Comparison of ENCODE assay signal across 19 cellular contexts in genomic region chr11:106238704-106239360, GRCh38.
A peak's percentile ranks its signal among the peaks of the same experiment; 100 is the strongest.
DNase-seq lines count a peak whose midpoint lies in the region; ATAC-seq, FAIRE-seq and TF ChIP-seq lines count a peak whose summit lies in the region.
"Had no signal": no experiment of that assay in that cellular context is flagged by ENCODE, and none has a peak within 500 bp of the region (broad histone marks: within the 10 kb centered on the region; RNA-seq: fewer than 3 reads in every experiment).

No MANE protein-coding gene starts in this region.

- TF ChIP-seq CTCF in HepG2 (CRISPR knock-in tag; IDR thresholded peaks at IDR 0.05) (no peak), right lobe of liver (IDR thresholded peaks at IDR 0.05) (no peak), mammary epithelial cell (conservative IDR thresholded peaks at IDR 0.05 in 1 of 2, IDR thresholded peaks at IDR 0.05 in 1 of 2; ENCODE audit: extremely low read depth in 1 of 2, insufficient read depth in 1 of 2, low read depth in 1 of 2, low read length in 2 of 2) (no peak), fibroblast of the aortic adventitia (IDR thresholded peaks at IDR 0.05; ENCODE audit: insufficient read depth, low read length) (no peak), PC-9 (conservative IDR thresholded peaks at IDR 0.05) (no peak)

- no peaks in the 10 kb centered on the region for H3F3A ChIP-seq in PC-9 (ENCODE audit: insufficient read depth, low read depth)

- intact Hi-C loops in HepG2 (cut with micrococcal nuclease; ENCODE audit: unreplicated experiment) = no loop called here
- intact Hi-C loops in right lobe of liver (cut with DNase I) = no loop called here
- intact Hi-C loops in mammary epithelial cell (cut with micrococcal nuclease) = no loop called here
- intact Hi-C loops in PC-9 (cut with micrococcal nuclease; ENCODE audit: unreplicated experiment) = no loop called here

- TF ChIP-seq RAD21 in HepG2 (CRISPR knock-in tag; IDR thresholded peaks at IDR 0.05) = no peak

- H4K20me1 ChIP-seq in HepG2 (ENCODE audit: insufficient read depth, low read length) (no peaks in the 10 kb centered on the region), mammary epithelial cell (ENCODE audit: insufficient read depth, low read length) (no peaks in the 10 kb centered on the region), PC-9 (ENCODE audit: insufficient read depth) (no peaks in the 10 kb centered on the region)

- TF ChIP-seq POLR2A in HepG2 (IDR thresholded peaks at IDR 0.05; ENCODE audit: insufficient read depth in 1 of 2, low read depth in 2 of 2, low read length in 2 of 2) (no peak), right lobe of liver (IDR thresholded peaks at IDR 0.05) (no peak)

- no peak for TF ChIP-seq EP300 in HepG2 (IDR thresholded peaks at IDR 0.05; ENCODE audit: low read depth in 2 of 2, low read length in 2 of 2)
- no peak for TF ChIP-seq EP300 in HepG2 (CRISPR knock-in tag; IDR thresholded peaks at IDR 0.05; ENCODE audit: borderline replicate concordance)

- H3K4me1 ChIP-seq in HepG2 (ENCODE audit: insufficient read depth, low read length) = no peaks in the 10 kb centered on the region
- H3K4me1 ChIP-seq in right lobe of liver = no peaks in the 10 kb centered on the region
- no peaks in the 10 kb centered on the region for H3K4me1 ChIP-seq in mammary epithelial cell (ENCODE audit: insufficient read depth, low read length)
- H3K4me1 ChIP-seq in PC-9 (replicated peaks; ENCODE audit: insufficient read depth) = 0 out of 2 replicates have a peak, but pooled peaks cover 7% of the 10 kb centered on the region

- H3K9me3 ChIP-seq in HepG2 (ENCODE audit: low read length) = peaks cover 65% of the 10 kb centered on the region
- no peaks in the 10 kb centered on the region for H3K9me3 ChIP-seq in right lobe of liver
- H3K9me3 ChIP-seq in mammary epithelial cell (replicated peaks; ENCODE audit: insufficient read depth, low read length) = no peaks in the 10 kb centered on the region
- no peaks in the 10 kb centered on the region for H3K9me3 ChIP-seq in PC-9 (ENCODE audit: insufficient read depth, low read depth)
- H3K9me3 ChIP-seq: SJCRH30 had no signal

- ATAC-seq in HepG2 = no peak
- ATAC-seq in right lobe of liver = no peak
- ATAC-seq in HG02981 (IDR thresholded peaks at IDR 0.05; ENCODE audit: unreplicated experiment) = no peak

- H3K9me2 ChIP-seq in PC-9 (ENCODE audit: insufficient read depth) = 0 out of 2 replicates have a peak, but pooled peaks cover 5% of the 10 kb centered on the region

- H3K9ac ChIP-seq in HepG2 (ENCODE audit: insufficient read depth, low read depth, low read length) = no peak overlapping the region
- no peak overlapping the region for H3K9ac ChIP-seq in mammary epithelial cell (ENCODE audit: insufficient read depth, low read length)

- no peak overlapping the region for H3K27ac ChIP-seq in HepG2 (ENCODE audit: extremely low read length, insufficient read depth, low read length)
- H3K27ac ChIP-seq in right lobe of liver = no peak overlapping the region
- no peak overlapping the region for H3K27ac ChIP-seq in mammary epithelial cell (ENCODE audit: insufficient read depth, low read depth, low read length)
- no peak overlapping the region for H3K27ac ChIP-seq in PC-9
- H3K27ac ChIP-seq: HL-60, SJCRH30 had no signal

- H3K79me2 ChIP-seq in HepG2 (ENCODE audit: insufficient read depth, low read length) (no peaks in the 10 kb centered on the region), mammary epithelial cell (ENCODE audit: insufficient read depth, low read length) (no peaks in the 10 kb centered on the region), PC-9 (ENCODE audit: low read depth) (no peaks in the 10 kb centered on the region)

- in situ Hi-C loops in HepG2 (cut with HindIII; ENCODE audit: extremely low pct_ligation_motif_present, low pct_unique_long_range_greater_than_20kb) = no loop called here
- in situ Hi-C loops in mammary epithelial cell (cut with MboI; ENCODE audit: low sequenced_read_pairs in 2 of 2) = no loop called here

- H2AFZ ChIP-seq in HepG2 (ENCODE audit: low read length) (no peak overlapping the region), mammary epithelial cell (ENCODE audit: low read depth, low read length) (no peak overlapping the region), PC-9 (no peak overlapping the region)

- no peak for FAIRE-seq in HepG2 (lab: Jason Lieb, UNC)
- FAIRE-seq: GM19239, RCC 7860 had no signal

- H3K36me3 ChIP-seq in HepG2 (replicated peaks in 1 of 2; ENCODE audit: control insufficient read depth in 1 of 2, insufficient read depth in 2 of 2, low read length in 2 of 2) (no peaks in the 10 kb centered on the region), right lobe of liver (no peaks in the 10 kb centered on the region), mammary epithelial cell (ENCODE audit: insufficient read depth, low read length) (no peaks in the 10 kb centered on the region), PC-9 (ENCODE audit: low read depth) (no peaks in the 10 kb centered on the region)
- H3K36me3 ChIP-seq: SJCRH30 had no signal

- no peak for DNase-seq in HepG2 (ENCODE audit: low spot score)
- no peak for DNase-seq in right lobe of liver
- peak; percentile 2 for DNase-seq in mammary epithelial cell
- peak; percentile 23 for DNase-seq in fibroblast of the aortic adventitia (ENCODE audit: low read depth)
- no peak for DNase-seq in SKM-1 treated with dmso at 0.1 percent for 144 hours (lab: John Stamatoyannopoulos, UW; ENCODE audit: unreplicated experiment)
- DNase-seq in NCI-H146 (lab: John Stamatoyannopoulos, UW) = no peak
- DNase-seq in PC-9 = no peak
- DNase-seq: GDM1; NCI-H1417; NCI-H187 treated with DMSO at 0.1 percent for 48 hours; NCI-H2227 treated with DMSO at 0.1 percent for 48 hours; NCI-H510A treated with DMSO at 0.1 percent for 48 hours; NCI-H748 treated with DMSO at 0.1 percent for 48 hours; NK-92 treated with Interleukin-12 subunit alpha and Interleukin-12 subunit beta, amount 100 ng/mL, for 24 hours; SJCRH30 had no signal

- no TSS peak for BruUV-seq in HepG2 (replicated peaks; lab: Mats Ljungman, UMichigan)
- no TSS peak for BruUV-seq in mammary epithelial cell (replicated peaks; lab: Mats Ljungman, UMichigan)
- BruUV-seq in PC-9 (replicated peaks; lab: Mats Ljungman, UMichigan) = no TSS peak

- CTCF ChIA-PET in HepG2 (lab: Yijun Ruan, JAX; ENCODE audit: low intra/inter-chr PET ratio, low total read pairs) = no interaction called here
- CTCF ChIA-PET in mammary epithelial cell (lab: Charles Lee; ENCODE audit: low non-redundant PET) = no interaction called here
- CTCF ChIA-PET in PC-9 (lab: Charles Lee) = interaction anchor here (0.6 kb wide), 1 partner anchor 478 kb away, joined by 8 read pairs; no protein-coding TSS in a partner anchor

- H3K4me3 ChIP-seq in HepG2 (replicated peaks in 1 of 3; ENCODE audit: insufficient read depth in 1 of 3, low read depth in 2 of 3, low read length in 3 of 3) (no peak overlapping the region), right lobe of liver (no peak overlapping the region), mammary epithelial cell (replicated peaks in 1 of 3; ENCODE audit: insufficient read depth in 1 of 3, low read depth in 2 of 3, low read length in 3 of 3) (no peak overlapping the region), fibroblast of the aortic adventitia (ENCODE audit: low read depth, low read length) (no peak overlapping the region), PC-9 (no peak overlapping the region)
- H3K4me3 ChIP-seq: SJCRH30 had no signal

- dilution Hi-C loops in mammary epithelial cell (cut with HindIII; ENCODE audit: low sequenced_read_pairs) = no loop called here

- no peaks in the 10 kb centered on the region for H3K27me3 ChIP-seq in HepG2 (ENCODE audit: control insufficient read depth in 1 of 2, insufficient read depth in 2 of 2, low read length in 2 of 2)
- H3K27me3 ChIP-seq in right lobe of liver = no peaks in the 10 kb centered on the region
- H3K27me3 ChIP-seq in mammary epithelial cell (ENCODE audit: insufficient read depth, low read length) = no peaks in the 10 kb centered on the region
- no peaks in the 10 kb centered on the region for H3K27me3 ChIP-seq in PC-9 (ENCODE audit: insufficient read depth, low read depth)
- H3K27me3 ChIP-seq: SJCRH30 had no signal

- POLR2A ChIA-PET in HepG2 (lab: Yijun Ruan, JAX) (no interaction called here), PC-9 (lab: Charles Lee; ENCODE audit: unreplicated experiment) (no interaction called here)

- 5% methylated on average over 1 of the region's 1 CpG for WGBS in HepG2 (ENCODE audit: low lambda C conversion rate)
- WGBS in right lobe of liver (ENCODE audit: insufficient coverage, low coverage, low lambda C conversion rate, missing lambda C conversion rate) = 55% methylated on average over 1 of the region's 1 CpG
- WGBS in mammary epithelial cell (ENCODE audit: low coverage, missing lambda C conversion rate) = 91% methylated on average over 1 of the region's 1 CpG

- H3K4me2 ChIP-seq in HepG2 (ENCODE audit: low read depth, low read length) (no peak overlapping the region), mammary epithelial cell (ENCODE audit: insufficient read depth, low read depth, low read length) (no peak overlapping the region), PC-9 (no peak overlapping the region)

TF ChIP-seq in HepG2, 621 proteins besides CTCF, POLR2A, EP300 and RAD21 (continues in another document):
- TF ChIP-seq ZNF138 (CRISPR knock-in tag; IDR thresholded peaks at IDR 0.05; ENCODE audit: low read depth) (no peak), MAFK (conservative IDR thresholded peaks at IDR 0.05 in 1 of 2, IDR thresholded peaks at IDR 0.05 in 1 of 2; ENCODE audit: low read length in 2 of 2) (peak; percentile 86 to 97), MAFF (IDR thresholded peaks at IDR 0.05; ENCODE audit: low read depth, low read length) (peak; percentile 93), PAWR (CRISPR knock-in tag; IDR thresholded peaks at IDR 0.05; ENCODE audit: borderline replicate concordance) (no peak), EHMT2 (IDR thresholded peaks at IDR 0.05; ENCODE audit: borderline replicate concordance, low read depth, low read length) (no peak)
- TF ChIP-seq, protein P1, sequence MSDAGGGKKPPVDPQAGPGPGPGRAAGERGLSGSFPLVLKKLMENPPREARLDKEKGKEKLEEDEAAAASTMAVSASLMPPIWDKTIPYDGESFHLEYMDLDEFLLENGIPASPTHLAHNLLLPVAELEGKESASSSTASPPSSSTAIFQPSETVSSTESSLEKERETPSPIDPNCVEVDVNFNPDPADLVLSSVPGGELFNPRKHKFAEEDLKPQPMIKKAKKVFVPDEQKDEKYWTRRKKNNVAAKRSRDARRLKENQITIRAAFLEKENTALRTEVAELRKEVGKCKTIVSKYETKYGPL (CRISPR knock-in tag; IDR thresholded peaks at IDR 0.05) = no peak

Comparison
In these comparisons a context has a peak if more than half of its experiments do, and no peak if none do; other contexts are left out.
1. DNase-seq: peak in mammary epithelial cell (single experiment) and fibroblast of the aortic adventitia (single experiment); none in HepG2 (single experiment), right lobe of liver (0 of 3), SKM-1 treated with dmso at 0.1 percent for 144 hours (single experiment), NCI-H146 (single experiment) and PC-9 (0 of 2).